12 cellular contexts compared by ENCODE assay signal in the genomic region with DNA sequence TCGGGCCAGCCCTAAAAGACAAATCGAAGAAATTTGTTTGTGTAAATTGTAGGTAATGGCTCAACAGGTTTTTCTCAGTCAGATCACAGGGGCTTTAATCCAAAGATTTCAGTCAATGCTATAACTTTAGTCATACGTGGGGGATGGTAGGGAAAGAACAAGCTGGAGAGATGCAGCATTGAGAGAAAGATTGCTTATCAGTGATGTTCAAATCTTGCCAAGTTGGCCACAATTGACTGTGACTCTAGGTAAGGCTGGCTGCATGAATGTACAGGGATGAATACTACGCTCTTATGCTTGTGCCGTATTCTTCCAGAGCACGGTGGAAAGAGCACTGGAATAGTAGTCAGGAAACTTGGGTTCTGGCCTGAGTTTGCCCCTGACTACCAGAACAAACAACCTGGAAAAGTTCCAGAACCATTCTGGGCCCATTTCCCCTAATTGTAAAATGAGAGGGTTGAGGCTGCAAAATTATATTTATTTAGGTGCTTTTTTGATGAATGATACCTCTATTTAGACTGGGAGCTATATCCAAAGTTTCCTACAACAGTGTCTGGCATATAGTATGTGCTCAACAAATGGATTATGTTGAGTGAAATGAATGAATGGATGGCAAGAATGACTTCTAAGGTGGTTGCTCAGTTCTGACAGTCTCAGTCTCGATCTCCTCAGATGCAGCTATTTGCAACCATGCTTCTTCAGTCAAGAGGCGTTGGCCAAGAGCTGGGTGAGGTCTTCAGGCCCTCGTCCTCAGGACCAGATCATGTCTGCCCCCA. TPM values are rescaled to one million over a fixed set of nuclear protein-coding genes. Genes with fewer than 3 reads are reported as not detected.
DNase-seq lines count a peak whose midpoint lies in the region; ATAC-seq and TF ChIP-seq lines count a peak whose summit lies in the region.
"Had no signal": no experiment of that assay in that cellular context is flagged by ENCODE, and none has a peak within 500 bp of the region (broad histone marks: within the 10 kb centered on the region; RNA-seq: fewer than 3 reads in every experiment).

No MANE protein-coding gene starts in this region.

- no peaks in the 10 kb centered on the region for H3K9me3 Mint-ChIP-seq in activated T-cell treated with anti-CD3 and anti-CD28 coated beads, Interleukin-2, amount 50 U/mL, for 72 hours
- no peaks in the 10 kb centered on the region for H3K9me3 Mint-ChIP-seq in activated naive CD4-positive, alpha-beta T cell treated with anti-CD3 and anti-CD28 coated beads for 36 hours

- no peak overlapping the region for H4K91ac ChIP-seq in neuronal stem cell (ENCODE audit: low read depth, low read length, poor library complexity)

- peak overlapping the region; percentile 70 to 75 for H3K27ac ChIP-seq in right atrium auricular region
- no peak overlapping the region for H3K27ac ChIP-seq in neuronal stem cell (replicated peaks; ENCODE audit: low read length)
- H3K27ac ChIP-seq in uterus: peak overlapping the region; percentile 74 to 87

- no peak for TF ChIP-seq CTCF in right atrium auricular region (IDR thresholded peaks at IDR 0.05)
- no peak for TF ChIP-seq CTCF in uterus (IDR thresholded peaks at IDR 0.05)

- H3K36me3 Mint-ChIP-seq in activated T-cell treated with anti-CD3 and anti-CD28 coated beads, Interleukin-2, amount 50 U/mL, for 72 hours (ENCODE audit: insufficient read depth in 2 of 2): no peaks in the 10 kb centered on the region
- no peaks in the 10 kb centered on the region for H3K36me3 Mint-ChIP-seq in activated naive CD4-positive, alpha-beta T cell treated with anti-CD3 and anti-CD28 coated beads for 36 hours (ENCODE audit: low read depth)

- H3K4me2 ChIP-seq in neuronal stem cell (ENCODE audit: insufficient read depth, low read length, poor library complexity, severe bottlenecking): no peak overlapping the region

- H2BK12ac ChIP-seq in neuronal stem cell (ENCODE audit: low read length): no peak overlapping the region

- no CpG with 5 or more reads among the region's 9 CpGs for whole genome bisulfite sequencing in neuronal stem cell (ENCODE audit: extremely low coverage in 2 of 2, insufficient read length in 2 of 2, insufficient replicate concordance in 1 of 2), 2 donors

- CTCF ChIA-PET in activated naive CD4-positive, alpha-beta T cell treated with anti-CD3 and anti-CD28 coated beads for 36 hours (lab: Charles Lee): no interaction called here

- H3K18ac ChIP-seq in neuronal stem cell (ENCODE audit: low read length): no peak overlapping the region

- H3K4me3 ChIP-seq in right atrium auricular region: no peak overlapping the region
- H3K4me3 ChIP-seq in neuronal stem cell (ENCODE audit: low read length in 2 of 2): no peak overlapping the region
- H3K4me3 ChIP-seq in uterus: no peak overlapping the region
- H3K4me3 ChIP-seq: testis had no signal

- ATAC-seq in Right ventricle myocardium inferior: no peak
- no peak for ATAC-seq in activated T-cell treated with anti-CD3 and anti-CD28 coated beads, Interleukin-2, amount 50 U/mL, for 72 hours (replicated peaks in 1 of 2)

- no peak overlapping the region for H2BK120ac ChIP-seq in neuronal stem cell (ENCODE audit: low read depth, low read length)

- H3K36me3 ChIP-seq in right atrium auricular region (no peaks in the 10 kb centered on the region), neuronal stem cell (replicated peaks in 1 of 2; ENCODE audit: control insufficient read depth in 2 of 2, insufficient read depth in 2 of 2, low read length in 2 of 2) (no peaks in the 10 kb centered on the region), uterus (no peaks in the 10 kb centered on the region)

- no peaks in the 10 kb centered on the region for H3K27me3 ChIP-seq in right atrium auricular region
- peaks cover 0 to 18% (median 0%) of the 10 kb centered on the region in 3 experiments for H3K27me3 ChIP-seq in neuronal stem cell (ENCODE audit: control insufficient read depth in 3 of 3, insufficient read depth in 3 of 3, low read depth in 1 of 3, low read length in 3 of 3)
- H3K27me3 ChIP-seq in uterus: no peaks in the 10 kb centered on the region
- H3K27me3 ChIP-seq: testis had no signal

- no peaks in the 10 kb centered on the region for H3K79me1 ChIP-seq in neuronal stem cell (ENCODE audit: low read depth, low read length)

- peaks cover 0 to 60% of the 10 kb centered on the region in 2 donors for H3K4me1 ChIP-seq in right atrium auricular region
- H3K4me1 ChIP-seq in neuronal stem cell (ENCODE audit: control insufficient read depth in 2 of 2, insufficient read depth in 1 of 2, low read depth in 1 of 2, low read length in 2 of 2): peaks cover 0 to 6% of the 10 kb centered on the region in 2 donors
- peaks cover 4% of the 10 kb centered on the region in 2 donors for H3K4me1 ChIP-seq in uterus

- peaks cover 24% of the 10 kb centered on the region for H3K4me1 Mint-ChIP-seq in activated T-cell treated with anti-CD3 and anti-CD28 coated beads, Interleukin-2, amount 50 U/mL, for 72 hours (ENCODE audit: low read depth)
- H3K4me1 Mint-ChIP-seq in activated naive CD4-positive, alpha-beta T cell treated with anti-CD3 and anti-CD28 coated beads for 36 hours (ENCODE audit: low read depth): peaks cover 9% of the 10 kb centered on the region

- H3K27me3 Mint-ChIP-seq in activated T-cell treated with anti-CD3 and anti-CD28 coated beads, Interleukin-2, amount 50 U/mL, for 72 hours (ENCODE audit: low read depth): peaks cover 30% of the 10 kb centered on the region
- H3K27me3 Mint-ChIP-seq in activated naive CD4-positive, alpha-beta T cell treated with anti-CD3 and anti-CD28 coated beads for 36 hours (ENCODE audit: low read depth): no peaks in the 10 kb centered on the region

- H3K9me3 ChIP-seq in right atrium auricular region (no peaks in the 10 kb centered on the region), neuronal stem cell (replicated peaks in 1 of 2; ENCODE audit: control insufficient read depth in 2 of 2, insufficient read depth in 1 of 2, low read depth in 1 of 2, low read length in 2 of 2) (no peaks in the 10 kb centered on the region), uterus (no peaks in the 10 kb centered on the region)
- H3K9me3 ChIP-seq: testis had no signal

- no peak overlapping the region for H3K4ac ChIP-seq in neuronal stem cell (ENCODE audit: low read length)

- H3K27ac Mint-ChIP-seq in activated T-cell treated with anti-CD3 and anti-CD28 coated beads, Interleukin-2, amount 50 U/mL, for 72 hours: no peak overlapping the region
- no peak overlapping the region for H3K27ac Mint-ChIP-seq in activated naive CD4-positive, alpha-beta T cell treated with anti-CD3 and anti-CD28 coated beads for 36 hours

- no peak overlapping the region for H2BK5ac ChIP-seq in neuronal stem cell (ENCODE audit: low read length)

- peak overlapping the region; percentile 82 for H3K14ac ChIP-seq in neuronal stem cell (ENCODE audit: low read length)

- DNase-seq in right atrium auricular region (ENCODE audit: low spot score) (no peak), Right ventricle myocardium inferior (ENCODE audit: missing footprints) (no peak), erythroblast (lab: John Stamatoyannopoulos, UW) (peak; percentile 19 to 23), neuronal stem cell (ENCODE audit: low spot score) (no peak), uterus (no peak), DMS153 (lab: John Stamatoyannopoulos, UW) (no peak)
- no peak for DNase-seq in activated T-cell treated with anti-CD3 and anti-CD28 coated beads, Interleukin-2, amount 50 U/mL, for 72 hours
- no peak for DNase-seq in activated naive CD4-positive, alpha-beta T cell treated with anti-CD3 and anti-CD28 coated beads for 36 hours

- H4K8ac ChIP-seq in neuronal stem cell (ENCODE audit: low read depth, low read length): no peak overlapping the region

- H2AFZ ChIP-seq in neuronal stem cell (ENCODE audit: low read length): no peak overlapping the region

- intact Hi-C loops in Right ventricle myocardium inferior (cut with DNase I) (no loop called here), uterus (cut with DNase I; ENCODE audit: low total_unique reads) (no loop called here)
- intact Hi-C loops in activated naive CD4-positive, alpha-beta T cell treated with anti-CD3 and anti-CD28 coated beads for 36 hours (cut with micrococcal nuclease): no loop called here

- no peak overlapping the region for H3K4me3 Mint-ChIP-seq in activated T-cell treated with anti-CD3 and anti-CD28 coated beads, Interleukin-2, amount 50 U/mL, for 72 hours
- H3K4me3 Mint-ChIP-seq in activated naive CD4-positive, alpha-beta T cell treated with anti-CD3 and anti-CD28 coated beads for 36 hours: no peak overlapping the region

- H3K9ac ChIP-seq in neuronal stem cell (ENCODE audit: low read depth, low read length, poor library complexity): no peak overlapping the region

- H2AK5ac ChIP-seq in neuronal stem cell (ENCODE audit: low read depth, low read length): no peak overlapping the region

- H2BK15ac ChIP-seq in neuronal stem cell (ENCODE audit: low read length): no peak overlapping the region

- TF ChIP-seq POLR2A in erythroblast (IDR thresholded peaks at IDR 0.05; ENCODE audit: low read length) (no peak), uterus (IDR thresholded peaks at IDR 0.05) (no peak)

- no peak overlapping the region for H3K23ac ChIP-seq in neuronal stem cell (ENCODE audit: low read depth, low read length, poor library complexity)

RNA-seq across cellular contexts. Expression of gene TSC22D3, which starts 44.4 kb away (rescaled TPM):
- 100 to 1,000 TPM; 184 to 193 TPM for total RNA-seq in right atrium auricular region
- total RNA-seq in Right ventricle myocardium inferior: 72.0 TPM
- 33.5 TPM for polyA plus RNA-seq in neuronal stem cell (2013, experiment 1 of 2)
- polyA plus RNA-seq in neuronal stem cell (2013, experiment 2 of 2): 31.5 TPM
- 100 to 1,000 TPM; 101 to 786 (median 475) TPM for total RNA-seq in uterus
- total RNA-seq in activated T-cell treated with anti-CD3 and anti-CD28 coated beads, Interleukin-2, amount 50 U/mL, for 72 hours: 10 to 100 TPM; 79.1 to 88.1 TPM
- total RNA-seq in activated naive CD4-positive, alpha-beta T cell treated with anti-CD3 and anti-CD28 coated beads for 36 hours: 10 to 100 TPM; 28.0 to 29.2 TPM

RNA-seq across cellular contexts. Expression of gene NCBP2L, which starts 46.4 kb away (rescaled TPM):
- total RNA-seq in right atrium auricular region (not detected), Right ventricle myocardium inferior (not detected), uterus (not detected)
- not detected for polyA plus RNA-seq in neuronal stem cell (2013, experiment 1 of 2)
- polyA plus RNA-seq in neuronal stem cell (2013, experiment 2 of 2): not detected
- not detected for total RNA-seq in activated T-cell treated with anti-CD3 and anti-CD28 coated beads, Interleukin-2, amount 50 U/mL, for 72 hours
- total RNA-seq in activated naive CD4-positive, alpha-beta T cell treated with anti-CD3 and anti-CD28 coated beads for 36 hours: not detected
- total RNA-seq: Daoy, fibroblast of villous mesenchyme, pulmonary artery endothelial cell, testis had no signal

Comparison
In these comparisons a context has a peak if more than half of its experiments do, and no peak if none do; other contexts are left out.
1. DNase-seq: peak in erythroblast (2 of 2); none in right atrium auricular region (single experiment), Right ventricle myocardium inferior (single experiment), neuronal stem cell (single experiment), uterus (0 of 2), activated T-cell treated with anti-CD3 and anti-CD28 coated beads, Interleukin-2, amount 50 U/mL, for 72 hours (0 of 2), activated naive CD4-positive, alpha-beta T cell treated with anti-CD3 and anti-CD28 coated beads for 36 hours (single experiment) and DMS153 (single experiment).